Comparison of ENCODE assay signal across 8 cellular contexts in the genomic region with DNA sequence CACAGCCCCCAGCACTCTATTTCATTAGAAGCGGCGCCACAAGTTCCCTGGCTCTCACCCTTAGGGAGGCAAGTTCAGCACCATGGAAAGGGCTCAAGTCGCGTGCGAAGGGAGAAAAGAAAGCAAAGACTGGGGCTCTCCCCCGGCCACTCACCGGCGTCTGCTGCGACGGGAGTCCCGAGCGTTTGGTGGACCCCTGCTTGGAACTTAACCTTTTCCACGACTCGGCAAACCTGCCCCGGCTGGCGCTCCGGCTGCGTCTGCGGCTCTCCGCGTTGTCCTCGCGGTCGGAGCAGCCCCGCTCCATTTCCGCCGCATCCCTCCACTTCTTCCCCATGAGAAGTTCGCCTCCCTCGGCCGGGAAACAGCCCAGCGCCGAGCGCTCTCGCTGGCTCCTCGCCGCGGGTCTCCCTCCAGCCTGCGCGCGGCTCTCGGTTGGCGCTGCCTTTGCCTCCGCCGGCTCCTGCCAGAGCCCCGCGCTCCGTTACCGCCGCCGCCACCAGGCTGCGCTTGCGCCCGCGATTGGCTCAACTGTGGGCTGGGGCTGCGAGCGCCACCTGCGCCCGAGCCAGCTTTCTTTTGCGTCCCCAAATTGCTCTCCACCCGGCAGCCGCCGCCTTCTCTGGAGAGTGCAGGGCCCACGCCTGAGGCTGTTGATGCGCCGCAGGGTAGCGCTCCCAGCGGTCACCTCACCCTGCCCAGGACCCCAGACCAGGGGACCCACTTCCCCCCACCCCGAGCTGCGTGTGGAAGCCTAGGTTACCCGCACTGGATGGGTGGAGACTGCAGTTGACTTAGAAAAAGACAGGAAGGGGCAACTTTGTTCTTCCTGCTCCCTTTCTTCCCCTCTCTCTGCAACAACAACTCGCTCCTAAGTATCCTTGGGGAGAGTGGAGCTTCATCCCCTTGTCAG.
DNase-seq lines count a peak whose midpoint lies in the region; ATAC-seq and TF ChIP-seq lines count a peak whose summit lies in the region.

No MANE protein-coding gene starts in this region.

- no peak for TF ChIP-seq RAD21 in SK-N-SH (IDR thresholded peaks at IDR 0.05; ENCODE audit: low read length)

- H4K20me1 ChIP-seq in SK-N-SH (ENCODE audit: insufficient read depth) = no peaks in the 10 kb centered on the region

- TF ChIP-seq POLR2A in right lobe of liver (IDR thresholded peaks at IDR 0.05) = no peak

- H3K79me2 ChIP-seq in SK-N-SH (ENCODE audit: insufficient read depth) = no peaks in the 10 kb centered on the region

- H3K4me2 ChIP-seq in SK-N-SH = peak overlapping the region; percentile 80

- peak overlapping the region; percentile 33 to 54; a peak in 2 of 4 replicates for H3K4me3 ChIP-seq in SK-N-SH (ENCODE audit: low read depth in 2 of 2, low read length in 1 of 2)
- peak overlapping the region; percentile 12 to 48 (median 39) for H3K4me3 ChIP-seq in right lobe of liver

- H3K27ac ChIP-seq in SK-N-SH (ENCODE audit: low read depth in 2 of 2, low read length in 1 of 2) (no peak overlapping the region), right lobe of liver (no peak overlapping the region)

- WGBS in SK-N-SH (ENCODE audit: low lambda C conversion rate) = 2% methylated on average over 25 of the region's 71 CpGs
- 4% methylated on average over 30 of the region's 71 CpGs for WGBS in right lobe of liver (ENCODE audit: insufficient coverage, low coverage, low lambda C conversion rate, missing lambda C conversion rate)

- CTCF ChIA-PET in SK-N-SH (lab: Yijun Ruan, JAX) = no interaction called here

- no peak overlapping the region for H2AFZ ChIP-seq in SK-N-SH (ENCODE audit: low read depth)

- TF ChIP-seq CTCF in SK-N-SH (IDR thresholded peaks at IDR 0.05) (no peak), right lobe of liver (IDR thresholded peaks at IDR 0.05) (no peak)

- H3K36me3 ChIP-seq in SK-N-SH (replicated peaks in 1 of 2; ENCODE audit: control insufficient read depth in 1 of 2, insufficient read depth in 2 of 2, low read length in 1 of 2) = no peaks in the 10 kb centered on the region
- no peaks in the 10 kb centered on the region for H3K36me3 ChIP-seq in right lobe of liver

- POLR2A ChIA-PET in SK-N-SH (lab: Yijun Ruan, JAX) = no interaction called here

- H3K4me1 ChIP-seq in SK-N-SH (ENCODE audit: control insufficient read depth in 1 of 2, insufficient read depth in 2 of 2, low read depth in 1 of 2, low read length in 1 of 2) = no peaks in the 10 kb centered on the region
- H3K4me1 ChIP-seq in right lobe of liver = peaks cover 0 to 4% (median 0%) of the 10 kb centered on the region in 4 donors

- ATAC-seq in GM21381 (IDR thresholded peaks at IDR 0.05; ENCODE audit: unreplicated experiment) (peak; percentile 83), right lobe of liver (peak; percentile 65 to 88 (median 74))

- intact Hi-C loops in right lobe of liver (cut with DNase I) = no loop called here

- H3K9me2 ChIP-seq in SK-N-SH = no peaks in the 10 kb centered on the region

- H3K27me3 ChIP-seq in SK-N-SH (ENCODE audit: insufficient read depth) (peaks cover 19% of the 10 kb centered on the region), right lobe of liver (peaks cover 0 to 11% of the 10 kb centered on the region in 2 donors)

- DNase-seq in G401 (ENCODE audit: low spot score) (peak; percentile 83), HPDE6-E6E7 (ENCODE audit: extremely low spot score) (peak; percentile 38), SK-N-SH (peak; percentile 52), dermis microvascular lymphatic vessel endothelial cell (ENCODE audit: low read depth in 2 of 2) (peak; percentile 10 to 65), right lobe of liver (peak; percentile 24 to 61 (median 39)), NCI-H774 (lab: John Stamatoyannopoulos, UW) (no peak)
- DNase-seq in stimulated activated CD8-positive, alpha-beta memory T cell treated with anti-CD3 and anti-CD28 coated beads, Interleukin-2, amount 100 ng/mL, for 48 hours (ENCODE audit: low read depth in 2 of 2) = peak; percentile 15 to 18

- no peaks in the 10 kb centered on the region for H3F3A ChIP-seq in SK-N-SH (replicated peaks; ENCODE audit: insufficient read depth)

- no peak for TF ChIP-seq EP300 in SK-N-SH (IDR thresholded peaks at IDR 0.05; ENCODE audit: borderline replicate concordance in 1 of 2, low read depth in 1 of 2, low read length in 1 of 2)

- no peak overlapping the region for H3K9ac ChIP-seq in SK-N-SH

- H3K9me3 ChIP-seq in SK-N-SH (no peaks in the 10 kb centered on the region), right lobe of liver (peaks cover 0 to 3% (median 0%) of the 10 kb centered on the region in 4 donors)

- in situ Hi-C loops in G401 (cut with HindIII; ENCODE audit: low sequenced_read_pairs) = no loop called here

TF ChIP-seq in SK-N-SH, 30 proteins besides CTCF, POLR2A, EP300 and RAD21:
- TF ChIP-seq, protein P1, sequence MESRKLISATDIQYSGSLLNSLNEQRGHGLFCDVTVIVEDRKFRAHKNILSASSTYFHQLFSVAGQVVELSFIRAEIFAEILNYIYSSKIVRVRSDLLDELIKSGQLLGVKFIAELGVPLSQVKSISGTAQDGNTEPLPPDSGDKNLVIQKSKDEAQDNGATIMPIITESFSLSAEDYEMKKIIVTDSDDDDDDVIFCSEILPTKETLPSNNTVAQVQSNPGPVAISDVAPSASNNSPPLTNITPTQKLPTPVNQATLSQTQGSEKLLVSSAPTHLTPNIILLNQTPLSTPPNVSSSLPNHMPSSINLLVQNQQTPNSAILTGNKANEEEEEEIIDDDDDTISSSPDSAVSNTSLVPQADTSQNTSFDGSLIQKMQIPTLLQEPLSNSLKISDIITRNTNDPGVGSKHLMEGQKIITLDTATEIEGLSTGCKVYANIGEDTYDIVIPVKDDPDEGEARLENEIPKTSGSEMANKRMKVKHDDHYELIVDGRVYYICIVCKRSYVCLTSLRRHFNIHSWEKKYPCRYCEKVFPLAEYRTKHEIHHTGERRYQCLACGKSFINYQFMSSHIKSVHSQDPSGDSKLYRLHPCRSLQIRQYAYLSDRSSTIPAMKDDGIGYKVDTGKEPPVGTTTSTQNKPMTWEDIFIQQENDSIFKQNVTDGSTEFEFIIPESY (IDR thresholded peaks at IDR 0.05; ENCODE audit: borderline replicate concordance, low read depth) = no peak
- TF ChIP-seq, protein P2, sequence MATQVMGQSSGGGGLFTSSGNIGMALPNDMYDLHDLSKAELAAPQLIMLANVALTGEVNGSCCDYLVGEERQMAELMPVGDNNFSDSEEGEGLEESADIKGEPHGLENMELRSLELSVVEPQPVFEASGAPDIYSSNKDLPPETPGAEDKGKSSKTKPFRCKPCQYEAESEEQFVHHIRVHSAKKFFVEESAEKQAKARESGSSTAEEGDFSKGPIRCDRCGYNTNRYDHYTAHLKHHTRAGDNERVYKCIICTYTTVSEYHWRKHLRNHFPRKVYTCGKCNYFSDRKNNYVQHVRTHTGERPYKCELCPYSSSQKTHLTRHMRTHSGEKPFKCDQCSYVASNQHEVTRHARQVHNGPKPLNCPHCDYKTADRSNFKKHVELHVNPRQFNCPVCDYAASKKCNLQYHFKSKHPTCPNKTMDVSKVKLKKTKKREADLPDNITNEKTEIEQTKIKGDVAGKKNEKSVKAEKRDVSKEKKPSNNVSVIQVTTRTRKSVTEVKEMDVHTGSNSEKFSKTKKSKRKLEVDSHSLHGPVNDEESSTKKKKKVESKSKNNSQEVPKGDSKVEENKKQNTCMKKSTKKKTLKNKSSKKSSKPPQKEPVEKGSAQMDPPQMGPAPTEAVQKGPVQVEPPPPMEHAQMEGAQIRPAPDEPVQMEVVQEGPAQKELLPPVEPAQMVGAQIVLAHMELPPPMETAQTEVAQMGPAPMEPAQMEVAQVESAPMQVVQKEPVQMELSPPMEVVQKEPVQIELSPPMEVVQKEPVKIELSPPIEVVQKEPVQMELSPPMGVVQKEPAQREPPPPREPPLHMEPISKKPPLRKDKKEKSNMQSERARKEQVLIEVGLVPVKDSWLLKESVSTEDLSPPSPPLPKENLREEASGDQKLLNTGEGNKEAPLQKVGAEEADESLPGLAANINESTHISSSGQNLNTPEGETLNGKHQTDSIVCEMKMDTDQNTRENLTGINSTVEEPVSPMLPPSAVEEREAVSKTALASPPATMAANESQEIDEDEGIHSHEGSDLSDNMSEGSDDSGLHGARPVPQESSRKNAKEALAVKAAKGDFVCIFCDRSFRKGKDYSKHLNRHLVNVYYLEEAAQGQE (IDR thresholded peaks at IDR 0.05; ENCODE audit: low read depth, low read length) = peak; percentile 97
- TF ChIP-seq, protein P3, sequence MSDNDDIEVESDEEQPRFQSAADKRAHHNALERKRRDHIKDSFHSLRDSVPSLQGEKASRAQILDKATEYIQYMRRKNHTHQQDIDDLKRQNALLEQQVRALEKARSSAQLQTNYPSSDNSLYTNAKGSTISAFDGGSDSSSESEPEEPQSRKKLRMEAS (IDR thresholded peaks at IDR 0.05; ENCODE audit: low read depth) = peak; percentile 77
